Comparison of ENCODE assay signal across 1 cellular context in the genomic region with DNA sequence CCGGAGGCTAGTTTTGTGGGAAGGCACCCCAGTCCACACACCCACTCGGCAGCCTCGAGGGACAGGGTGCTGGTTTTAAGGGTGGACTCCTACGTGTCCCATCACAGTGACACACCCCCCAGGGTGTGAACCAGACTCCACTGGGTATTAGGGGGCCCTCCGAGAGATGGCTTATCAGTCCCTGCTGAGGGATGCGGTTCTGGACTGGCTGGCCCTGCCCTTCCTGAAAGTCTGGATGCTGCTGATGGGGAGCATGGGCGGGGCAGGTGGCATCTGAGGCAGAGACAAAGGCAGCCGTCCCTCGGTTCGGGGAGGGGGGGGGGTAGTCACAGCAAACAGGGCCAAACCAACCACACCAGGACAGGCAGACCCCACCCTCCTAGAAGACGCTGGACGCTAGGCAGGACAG.
TF ChIP-seq lines count a peak whose summit lies in the region.

No MANE protein-coding gene starts in this region.

TF ChIP-seq in endothelial cell of umbilical vein, 7 proteins besides CTCF, POLR2A, EP300 and RAD21:
- no peak for TF ChIP-seq FOS (IDR thresholded peaks at IDR 0.05; ENCODE audit: borderline replicate concordance, insufficient read depth, low read length)
- no peak for TF ChIP-seq MYC (IDR thresholded peaks at IDR 0.05; ENCODE audit: low read depth, low read length)
- TF ChIP-seq GATA2 (IDR thresholded peaks at IDR 0.05; ENCODE audit: insufficient read depth, insufficient read length, low read depth, low read length): no peak
- TF ChIP-seq EZH2 (IDR thresholded peaks at IDR 0.05; ENCODE audit: borderline replicate concordance, low read depth, low read length, severe bottlenecking): no peak
- TF ChIP-seq JUN (IDR thresholded peaks at IDR 0.05; ENCODE audit: borderline replicate concordance, insufficient read depth, insufficient read length, low read depth): no peak
- TF ChIP-seq MAX (IDR thresholded peaks at IDR 0.05; ENCODE audit: insufficient read depth, insufficient read length): no peak
- TF ChIP-seq POLR2AphosphoS5 (IDR thresholded peaks at IDR 0.05; ENCODE audit: insufficient read depth, low read depth, low read length): no peak
